Comparison of ENCODE assay signal across 19 cellular contexts in the genomic region with DNA sequence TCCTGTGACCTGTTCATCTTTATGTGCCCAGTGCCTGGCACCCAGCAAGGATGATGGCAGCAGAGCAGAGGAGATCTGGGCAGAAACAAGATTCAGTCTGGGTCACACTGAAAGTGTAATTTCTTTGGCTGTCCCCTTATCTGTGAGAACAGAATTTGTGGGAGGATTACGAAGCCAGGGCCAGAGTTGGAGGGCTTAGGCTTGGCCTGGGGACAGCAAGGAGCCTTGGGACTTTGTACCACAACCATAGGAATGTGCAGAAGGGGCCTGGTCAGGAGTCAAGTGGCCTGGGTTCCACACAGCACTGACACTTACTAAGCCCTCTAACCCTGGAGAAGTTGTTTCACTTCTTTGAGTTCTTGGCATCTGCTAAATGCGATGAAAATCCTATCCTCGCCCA.
"Had no signal": no experiment of that assay in that cellular context is flagged by ENCODE, and none has a peak within 500 bp of the region (broad histone marks: within the 10 kb centered on the region; RNA-seq: fewer than 3 reads in every experiment).

No MANE protein-coding gene starts in this region.

- H3K27ac ChIP-seq: brain microvascular endothelial cell, cardiac muscle cell, PC-9 had no signal

- H3K9me3 Mint-ChIP-seq: activated CD8-positive, alpha-beta T cell treated with anti-CD3 and anti-CD28 coated beads for 36 hours; activated naive CD4-positive, alpha-beta T cell treated with anti-CD3 and anti-CD28 coated beads, Interleukin-2, amount 50 U/mL, for 24 hours; activated T-helper 2 cell treated with anti-CD3 and anti-CD28 coated beads, Interferon-gamma antibody, Interleukin-2, Interleukin-4, amounts not matched to agents 10 μg/mL and 5 μg/mL and 100 μg/mL, durations not matched to agents 14 hours and 24 hours and 36 hours had no signal

- H3K27me3 ChIP-seq: brain microvascular endothelial cell, cardiac muscle cell had no signal

- DNase-seq: activated CD4-positive, alpha-beta T cell treated with anti-CD3 and anti-CD28 coated beads for 4 hours; activated CD8-positive, alpha-beta memory T cell treated with anti-CD3 and anti-CD28 coated beads, Interleukin-2, amount 50 U/mL, for 4 hours; activated CD8-positive, alpha-beta T cell treated with anti-CD3 and anti-CD28 coated beads for 36 hours; brain microvascular endothelial cell; Karpas-422; NCI-H1105 treated with DMSO at 0.1 percent for 48 hours; NCI-H146; NCI-H187 treated with DMSO at 0.1 percent for 48 hours; NCI-H2081 treated with DMSO at 0.1 percent for 48 hours; NCI-H446; NCI-H524; PC-9; SIG-M5; T-helper 17 cell; T-helper 9 cell had no signal

- H3K27ac Mint-ChIP-seq: activated CD8-positive, alpha-beta T cell treated with anti-CD3 and anti-CD28 coated beads for 36 hours; activated naive CD4-positive, alpha-beta T cell treated with anti-CD3 and anti-CD28 coated beads, Interleukin-2, amount 50 U/mL, for 24 hours; activated T-helper 2 cell treated with anti-CD3 and anti-CD28 coated beads, Interferon-gamma antibody, Interleukin-2, Interleukin-4, amounts not matched to agents 10 μg/mL and 5 μg/mL and 100 μg/mL, durations not matched to agents 14 hours and 24 hours and 36 hours; T-helper 17 cell had no signal

- ATAC-seq: activated CD4-positive, CD25-positive, alpha-beta regulatory T cell treated with anti-CD3 and anti-CD28 coated beads, Interleukin-2, amount 50 U/mL, for 24 hours; activated CD8-positive, alpha-beta T cell treated with anti-CD3 and anti-CD28 coated beads for 36 hours; T-helper 17 cell had no signal

- H3K4me3 ChIP-seq: cardiac muscle cell, PC-9 had no signal
